In the genomic region with DNA sequence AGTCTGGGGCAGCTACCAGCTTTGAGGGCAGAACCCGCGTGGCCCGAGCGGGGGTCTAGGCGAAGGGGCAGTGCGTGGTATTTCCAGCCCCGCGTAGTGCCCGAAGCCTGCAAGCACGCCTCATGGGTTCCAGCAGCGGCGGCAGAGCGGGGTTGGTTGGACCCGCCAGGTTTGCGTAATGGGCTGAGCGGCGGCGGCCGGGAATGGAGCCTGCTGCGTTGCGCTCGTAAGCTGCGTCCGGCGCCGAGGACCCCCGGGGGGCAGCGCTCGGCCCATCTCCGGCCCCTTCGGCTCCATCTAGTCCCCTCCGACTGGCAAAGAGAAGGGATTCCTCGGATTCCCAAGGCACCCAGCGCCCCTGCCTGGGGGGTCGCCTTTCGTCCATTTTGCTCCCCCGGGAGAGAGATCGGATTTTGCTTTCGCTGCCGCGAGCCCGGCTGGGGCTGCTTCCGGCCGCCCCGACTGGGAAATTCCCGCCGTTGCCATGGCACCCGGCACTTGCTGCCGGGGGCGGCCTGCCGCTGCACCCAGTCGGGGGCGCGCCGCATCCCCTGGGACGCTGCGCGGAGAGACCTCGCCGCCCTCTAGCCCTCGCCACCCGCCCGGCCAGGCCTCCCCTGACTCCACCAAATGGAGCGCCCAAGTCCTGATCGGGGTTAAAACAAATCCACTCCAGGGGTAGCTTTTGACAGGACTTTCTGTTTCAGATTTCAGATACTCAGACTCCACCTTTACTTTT, we compare ENCODE assay signal across 9 cellular contexts. TPM values are rescaled to one million over a fixed set of nuclear protein-coding genes. Genes with fewer than 3 reads are reported as not detected.
A peak's percentile ranks its signal among the peaks of the same experiment; 100 is the strongest.
DNase-seq lines count a peak whose midpoint lies in the region; ATAC-seq and TF ChIP-seq lines count a peak whose summit lies in the region.
"Not testable (repeated sequence)": the region's sequence is repeated elsewhere in the genome, so short reads cannot be mapped to it uniquely, and the experiment has no call there.
"Had no signal": no experiment of that assay in that cellular context is flagged by ENCODE, and none has a peak within 500 bp of the region (broad histone marks: within the 10 kb centered on the region; RNA-seq: fewer than 3 reads in every experiment).

No MANE protein-coding gene starts in this region.

- not testable (repeated sequence) for H3K27me3 Mint-ChIP-seq in effector memory CD8-positive, alpha-beta T cell

- H3K4me2 ChIP-seq in smooth muscle cell = peak overlapping the region; percentile 79

- ATAC-seq in effector memory CD8-positive, alpha-beta T cell (replicated peaks) = not testable (repeated sequence)

- H4K20me1 ChIP-seq in smooth muscle cell (ENCODE audit: low read depth) = not testable (repeated sequence)

- H3F3A ChIP-seq in smooth muscle cell (ENCODE audit: low read depth) = not testable (repeated sequence)

- H3K4me3 ChIP-seq in WERI-Rb-1 (ENCODE audit: low read depth, low read length) = peak overlapping the region; percentile 35
- peak overlapping the region; percentile 64 for H3K4me3 ChIP-seq in smooth muscle cell
- H3K4me3 ChIP-seq in subcutaneous abdominal adipose tissue (ENCODE audit: low read depth in 1 of 5, low read length in 5 of 5) = peak overlapping the region in 3 of 5 donors; percentile 52 to 64 (median 57)

- under 1% methylated on average over 25 of the region's 65 CpGs for WGBS in smooth muscle cell (ENCODE audit: low lambda C conversion rate)

- peak; percentile 13 for DNase-seq in NCI-H2227 (lab: John Stamatoyannopoulos, UW; ENCODE audit: unreplicated experiment)
- peak; percentile 16 for DNase-seq in WERI-Rb-1
- DNase-seq in activated effector memory CD4-positive, alpha-beta T cell treated with Interleukin-2 at 50 U/mL for 16 hours = peak; percentile 75
- DNase-seq in effector memory CD8-positive, alpha-beta T cell = peak; percentile 59 to 85 (median 70)
- peak; percentile 89 for DNase-seq in mesenteric fat pad (ENCODE audit: low spot score)
- DNase-seq in smooth muscle cell (lab: John Stamatoyannopoulos, UW; ENCODE audit: unreplicated experiment) = not testable (repeated sequence)

- not testable (repeated sequence) for H3K79me2 ChIP-seq in smooth muscle cell (ENCODE audit: low read depth)

- H3K4me1 ChIP-seq in ES-I3 (ENCODE audit: insufficient read depth, low read length); smooth muscle cell (ENCODE audit: low read depth); subcutaneous abdominal adipose tissue (ENCODE audit: control insufficient read depth in 5 of 5, insufficient read depth in 5 of 5, low read length in 5 of 5): not testable (repeated sequence)

- H3K9ac ChIP-seq in ES-I3 (ENCODE audit: low read depth, low read length) = peak overlapping the region; percentile 24; the same call in 1 of the 2 replicates
- peak overlapping the region; percentile 70 for H3K9ac ChIP-seq in smooth muscle cell (ENCODE audit: low read depth)
- H3K9ac ChIP-seq in subcutaneous abdominal adipose tissue (ENCODE audit: low read length in 5 of 5) = not testable (repeated sequence)

- H3K36me3 Mint-ChIP-seq in effector memory CD8-positive, alpha-beta T cell (ENCODE audit: insufficient read depth) = not testable (repeated sequence)

- H3K4me1 Mint-ChIP-seq in effector memory CD8-positive, alpha-beta T cell (ENCODE audit: low read depth in 2 of 2) = not testable (repeated sequence)

- peak overlapping the region; percentile 72 to 83 for H3K4me3 Mint-ChIP-seq in effector memory CD8-positive, alpha-beta T cell

- not testable (repeated sequence) for H3K27ac ChIP-seq in WERI-Rb-1; subcutaneous abdominal adipose tissue (ENCODE audit: low read depth, low read length)
- peak overlapping the region; percentile 72 for H3K27ac ChIP-seq in smooth muscle cell (ENCODE audit: low read depth)

- H3K36me3 ChIP-seq in ES-I3 (ENCODE audit: insufficient read depth, low read length); WERI-Rb-1; smooth muscle cell (ENCODE audit: low read depth); subcutaneous abdominal adipose tissue (ENCODE audit: control insufficient read depth in 5 of 5, insufficient read depth in 5 of 5, low read length in 5 of 5): not testable (repeated sequence)

- not testable (repeated sequence) for H3K27me3 ChIP-seq in WERI-Rb-1 (ENCODE audit: insufficient read depth, low read depth, severe bottlenecking); smooth muscle cell (ENCODE audit: low read depth); subcutaneous abdominal adipose tissue (ENCODE audit: control insufficient read depth in 5 of 5, insufficient read depth in 4 of 5, low read length in 5 of 5)

- not testable (repeated sequence) for H2AFZ ChIP-seq in smooth muscle cell (ENCODE audit: low read depth)

- H3K27ac Mint-ChIP-seq in effector memory CD8-positive, alpha-beta T cell = peak overlapping the region; percentile 91 to 95

- not testable (repeated sequence) for H3K9me3 Mint-ChIP-seq in effector memory CD8-positive, alpha-beta T cell

- TF ChIP-seq CTCF in WERI-Rb-1 (IDR thresholded peaks at IDR 0.05; ENCODE audit: low read depth, low read length); smooth muscle cell (IDR thresholded peaks at IDR 0.05; ENCODE audit: borderline replicate concordance, insufficient read depth, poor library complexity, severe bottlenecking): not testable (repeated sequence)

- not testable (repeated sequence) for H3K9me3 ChIP-seq in ES-I3 (ENCODE audit: control insufficient read depth, insufficient read depth, low read length); WERI-Rb-1 (ENCODE audit: severe bottlenecking); smooth muscle cell (replicated peaks; ENCODE audit: low read depth); subcutaneous abdominal adipose tissue (ENCODE audit: control insufficient read depth in 5 of 5, low read length in 5 of 5)

RNA-seq across cellular contexts. Expression of a gene that starts 24.2 kb away (rescaled TPM):
- total RNA-seq in mesenteric fat pad = not detected
- not detected in 2 replicates for total RNA-seq in smooth muscle cell
- polyA plus RNA-seq in smooth muscle cell = not detected in 2 replicates
- total RNA-seq: upper lobe of right lung had no signal
